In the genomic region with DNA sequence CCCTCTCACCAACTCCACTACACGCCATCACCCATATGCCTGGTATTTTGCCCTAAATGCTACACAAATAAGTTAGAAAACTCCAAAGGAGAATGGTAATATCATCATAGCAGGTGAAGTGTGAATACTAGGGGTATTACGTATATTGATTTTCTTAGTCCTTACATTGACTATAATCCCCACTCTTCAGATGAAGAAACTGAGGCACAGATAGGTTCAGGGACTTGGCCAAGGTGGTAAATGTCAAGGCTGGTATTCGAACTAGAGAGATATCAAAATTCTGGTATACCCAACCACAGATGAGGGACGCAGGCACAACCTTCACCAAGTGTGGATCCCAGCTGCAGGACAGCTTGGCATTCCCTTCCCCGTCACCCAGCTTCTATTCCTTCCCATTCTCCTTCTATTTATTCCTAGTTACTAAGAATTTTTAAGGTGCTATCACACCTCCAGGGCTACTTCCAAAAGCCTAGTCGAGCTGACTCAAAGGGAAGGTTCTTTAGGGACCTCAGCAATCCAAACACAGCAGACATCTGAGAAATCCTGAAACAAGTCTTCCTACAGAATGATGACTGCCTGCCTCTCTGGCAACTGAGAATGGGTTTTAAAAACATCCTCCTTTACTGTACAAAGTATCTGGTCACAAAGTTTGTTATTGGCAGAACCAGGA, we compare ENCODE assay signal across 1 cellular context.
TF ChIP-seq lines count a peak whose summit lies in the region.

No MANE protein-coding gene starts in this region.

TF ChIP-seq in SK-N-SH treated with all-trans-retinoic acid at 6 μM for 48 hours, 23 proteins besides CTCF, POLR2A, EP300 and RAD21 (continued from another document):
- TF ChIP-seq, protein P1, sequence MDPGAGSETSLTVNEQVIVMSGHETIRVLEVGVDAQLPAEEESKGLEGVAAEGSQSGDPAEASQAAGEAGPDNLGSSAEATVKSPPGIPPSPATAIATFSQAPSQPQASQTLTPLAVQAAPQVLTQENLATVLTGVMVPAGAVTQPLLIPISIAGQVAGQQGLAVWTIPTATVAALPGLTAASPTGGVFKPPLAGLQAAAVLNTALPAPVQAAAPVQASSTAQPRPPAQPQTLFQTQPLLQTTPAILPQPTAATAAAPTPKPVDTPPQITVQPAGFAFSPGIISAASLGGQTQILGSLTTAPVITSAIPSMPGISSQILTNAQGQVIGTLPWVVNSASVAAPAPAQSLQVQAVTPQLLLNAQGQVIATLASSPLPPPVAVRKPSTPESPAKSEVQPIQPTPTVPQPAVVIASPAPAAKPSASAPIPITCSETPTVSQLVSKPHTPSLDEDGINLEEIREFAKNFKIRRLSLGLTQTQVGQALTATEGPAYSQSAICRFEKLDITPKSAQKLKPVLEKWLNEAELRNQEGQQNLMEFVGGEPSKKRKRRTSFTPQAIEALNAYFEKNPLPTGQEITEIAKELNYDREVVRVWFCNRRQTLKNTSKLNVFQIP (CRISPR knock-in tag; IDR thresholded peaks at IDR 0.05; ENCODE audit: borderline replicate concordance, low read depth) = no peak
- TF ChIP-seq TCF4 (CRISPR knock-in tag; IDR thresholded peaks at IDR 0.05; ENCODE audit: borderline replicate concordance) (no peak), CSDC2 (CRISPR knock-in tag; IDR thresholded peaks at IDR 0.05) (no peak), OSR1 (CRISPR knock-in tag; IDR thresholded peaks at IDR 0.05) (no peak)
